ENCODE assay signal across 9 cellular contexts in genomic region chr13:50410921-50411712, GRCh38.
DNase-seq lines count a peak whose midpoint lies in the region; ATAC-seq and TF ChIP-seq lines count a peak whose summit lies in the region.
"Had no signal": no experiment of that assay in that cellular context is flagged by ENCODE, and none has a peak within 500 bp of the region (broad histone marks: within the 10 kb centered on the region; RNA-seq: fewer than 3 reads in every experiment).

No MANE protein-coding gene starts in this region.

- no peaks in the 10 kb centered on the region for H3K27me3 ChIP-seq in gastroesophageal sphincter

- no peak overlapping the region for H3K4me3 ChIP-seq in gastroesophageal sphincter
- H3K4me3 ChIP-seq in skeletal muscle cell (ENCODE audit: low read depth, low read length) = no peak overlapping the region

- TF ChIP-seq EP300 in gastroesophageal sphincter (IDR thresholded peaks at IDR 0.05) = no peak

- intact Hi-C loops in posterior cingulate gyrus (cut with DNase I) = loop anchor here (10.0 kb wide), 1 partner anchor 54 kb away; no protein-coding TSS in a partner anchor

- peak overlapping the region in 3 of 4 donors; percentile 9 to 55 (median 32) for H3K27ac ChIP-seq in gastroesophageal sphincter
- H3K27ac ChIP-seq: 22Rv1 had no signal

- no peaks in the 10 kb centered on the region for H3K9me3 ChIP-seq in gastroesophageal sphincter

- no peak for TF ChIP-seq POLR2A in gastroesophageal sphincter (IDR thresholded peaks at IDR 0.05)

- ATAC-seq in SK-N-SH treated with all-trans-retinoic acid at 6 μM for 48 hours (peak; percentile 91), gastroesophageal sphincter (no peak), GM21529 (IDR thresholded peaks at IDR 0.05; ENCODE audit: unreplicated experiment) (no peak)

- DNase-seq in NK-92 treated with Interleukin-12 subunit alpha and Interleukin-12 subunit beta, amount 100 ng/mL, for 24 hours (lab: John Stamatoyannopoulos, UW) = peak; percentile 4
- DNase-seq in NK-92 (lab: John Stamatoyannopoulos, UW; ENCODE audit: unreplicated experiment) = no peak
- peak; percentile 40 for DNase-seq in skeletal muscle cell (ENCODE audit: low read depth)
- no peak for DNase-seq in NCI-H187 treated with DMSO at 0.1 percent for 48 hours (lab: John Stamatoyannopoulos, UW)
- no peak for DNase-seq in posterior cingulate gyrus

- TF ChIP-seq CTCF in gastroesophageal sphincter (IDR thresholded peaks at IDR 0.05) = no peak

- 56 to 58% methylated on average over 2 to 5 of the region's 5 CpGs for WGBS in gastroesophageal sphincter (ENCODE audit: low coverage in 1 of 2), 2 donors

- no peaks in the 10 kb centered on the region for H3K36me3 ChIP-seq in gastroesophageal sphincter

- peaks cover 0 to 37% (median 10%) of the 10 kb centered on the region in 3 donors for H3K4me1 ChIP-seq in gastroesophageal sphincter

TF ChIP-seq in SK-N-SH treated with all-trans-retinoic acid at 6 μM for 48 hours, 23 proteins besides CTCF, POLR2A, EP300 and RAD21:
- TF ChIP-seq ISL1 (CRISPR knock-in tag; IDR thresholded peaks at IDR 0.05) (peak; percentile 32; the same call in 1 of the 2 replicates), TSHZ2 (CRISPR knock-in tag; IDR thresholded peaks at IDR 0.05) (no peak)
TF ChIP-seq in SK-N-SH treated with all-trans-retinoic acid at 6 μM for 48 hours: peak in this region for 1.

Comparison
In these comparisons a context has a peak if more than half of its experiments do, and no peak if none do; other contexts are left out.
1. DNase-seq: peak in NK-92 treated with Interleukin-12 subunit alpha and Interleukin-12 subunit beta, amount 100 ng/mL, for 24 hours (single experiment) and skeletal muscle cell (single experiment); none in NK-92 (single experiment), NCI-H187 treated with DMSO at 0.1 percent for 48 hours (single experiment) and posterior cingulate gyrus (0 of 10).